In the genomic region with DNA sequence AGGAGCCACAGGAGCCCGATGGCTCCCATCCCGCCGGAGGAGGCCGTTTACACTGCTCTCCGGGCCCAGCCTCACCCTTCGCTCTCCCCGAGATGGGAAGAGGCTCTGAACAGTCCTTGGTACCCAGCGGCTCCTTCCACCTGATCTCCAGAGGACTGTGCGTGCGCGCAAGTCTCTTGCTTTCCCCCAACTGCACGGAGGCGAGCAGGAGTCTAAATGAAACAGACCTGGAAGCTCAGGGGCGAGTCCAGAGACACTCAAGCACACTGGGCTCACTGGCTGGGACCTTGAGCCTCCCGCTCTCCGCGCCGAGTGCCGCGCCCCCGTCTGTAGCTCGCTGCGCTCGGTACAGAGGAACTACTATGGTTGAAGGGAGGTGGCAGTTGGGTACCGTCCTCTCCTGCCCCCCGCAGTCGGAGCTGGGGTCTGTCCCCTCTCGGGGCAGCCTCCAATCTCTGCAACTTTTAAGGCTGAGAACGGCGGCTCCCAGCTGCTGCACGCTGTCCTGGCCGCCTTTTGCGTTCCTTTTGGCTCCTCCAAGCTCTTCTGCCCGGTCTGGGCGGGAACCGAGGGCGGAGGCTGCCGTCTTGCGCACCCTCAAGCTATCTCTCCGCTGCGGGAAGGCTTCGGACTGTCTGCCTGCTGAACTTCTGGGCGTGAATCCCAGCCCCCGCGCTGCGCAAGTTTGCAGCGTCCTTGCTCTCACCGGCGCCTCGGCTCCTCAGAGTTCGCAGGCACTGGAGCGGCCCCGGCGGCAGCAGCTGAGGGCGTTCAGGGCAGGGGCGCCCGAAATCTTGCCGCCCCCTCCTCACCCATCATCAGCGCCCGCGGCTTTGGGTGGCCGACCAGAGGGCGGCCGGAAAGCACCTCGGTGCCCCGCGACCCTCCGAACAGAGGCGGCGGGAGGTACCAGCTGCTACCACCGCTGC, we compare ENCODE assay signal across 7 cellular contexts. TPM values are rescaled to one million over a fixed set of nuclear protein-coding genes. Genes with fewer than 3 reads are reported as not detected.
DNase-seq lines count a peak whose midpoint lies in the region; ATAC-seq, FAIRE-seq and TF ChIP-seq lines count a peak whose summit lies in the region.

No MANE protein-coding gene starts in this region.

- CTCF ChIA-PET in naive thymus-derived CD4-positive, alpha-beta T cell (lab: Charles Lee): interaction anchor here (0.7 kb wide), 1 partner anchor 13 kb away, joined by 3 read pairs; no protein-coding TSS in a partner anchor

- peaks cover 55% of the 10 kb centered on the region for H3K27me3 Mint-ChIP-seq in endodermal cell (ENCODE audit: insufficient read depth)
- peaks cover 51 to 81% (median 72%) of the 10 kb centered on the region in 5 donors for H3K27me3 Mint-ChIP-seq in naive thymus-derived CD4-positive, alpha-beta T cell

- no peaks in the 10 kb centered on the region for H3K36me3 Mint-ChIP-seq in endodermal cell (ENCODE audit: low read depth)
- H3K36me3 Mint-ChIP-seq in naive thymus-derived CD4-positive, alpha-beta T cell: peaks cover 0 to 11% (median 4%) of the 10 kb centered on the region in 5 donors

- TF ChIP-seq POLR2A in GM12891 (IDR thresholded peaks at IDR 0.05; ENCODE audit: low read depth, low read length): no peak

- no peak for FAIRE-seq in GM12891 (lab: Jason Lieb, UNC)

- no peak for TF ChIP-seq CTCF in endodermal cell (conservative IDR thresholded peaks at IDR 0.05)

- no peak overlapping the region for H3K9ac ChIP-seq in endodermal cell (ENCODE audit: extremely low read depth, low read length, poor library complexity, severe bottlenecking)

- DNase-seq in GM12891 (ENCODE audit: insufficient read length, low spot score): peak; percentile 19
- peak; percentile 59 for DNase-seq in NCI-H748 (lab: John Stamatoyannopoulos, UW; ENCODE audit: unreplicated experiment)
- peak; percentile 79 for DNase-seq in endodermal cell
- DNase-seq in naive thymus-derived CD4-positive, alpha-beta T cell: no peak
- DNase-seq in GF-D8 (lab: John Stamatoyannopoulos, UW): no peak
- no peak for DNase-seq in activated CD4-positive, alpha-beta T cell treated with anti-CD3 and anti-CD28 coated beads, Interleukin-2, amount 50 U/mL, for 4 hours

- peak overlapping the region; percentile 82 for H3K4me3 ChIP-seq in endodermal cell (ENCODE audit: low read length)
- no peak overlapping the region for H3K4me3 ChIP-seq in naive thymus-derived CD4-positive, alpha-beta T cell (ENCODE audit: low read length)

- no peak overlapping the region for H3K27ac Mint-ChIP-seq in endodermal cell
- H3K27ac Mint-ChIP-seq in naive thymus-derived CD4-positive, alpha-beta T cell: no peak overlapping the region

- 0 to 1% methylated on average over 41 to 71 of the region's 71 CpGs for WGBS in endodermal cell (ENCODE audit: insufficient coverage in 1 of 2, insufficient read length in 1 of 2), 2 experiments

- H3K9me3 Mint-ChIP-seq in endodermal cell: no peaks in the 10 kb centered on the region
- peaks cover 0 to 20% (median 5%) of the 10 kb centered on the region in 11 donors for H3K9me3 Mint-ChIP-seq in naive thymus-derived CD4-positive, alpha-beta T cell

- H3K27me3 ChIP-seq in endodermal cell (ENCODE audit: control insufficient read depth, insufficient read depth, low read length, poor library complexity, severe bottlenecking): peaks cover 54% of the 10 kb centered on the region
- H3K27me3 ChIP-seq in naive thymus-derived CD4-positive, alpha-beta T cell (ENCODE audit: control insufficient read depth in 2 of 2, insufficient read depth in 2 of 2, low read length in 2 of 2): peaks cover 10 to 37% of the 10 kb centered on the region in 2 donors

- intact Hi-C loops in naive thymus-derived CD4-positive, alpha-beta T cell (cut with micrococcal nuclease): loop anchor here in 1 of 2 donors (5.0 kb wide), 2 partner anchors 786 to 964 kb away; no protein-coding TSS in a partner anchor

- no peaks in the 10 kb centered on the region for H3K9me3 ChIP-seq in endodermal cell (ENCODE audit: control insufficient read depth, low read length)
- no peaks in the 10 kb centered on the region for H3K9me3 ChIP-seq in naive thymus-derived CD4-positive, alpha-beta T cell (ENCODE audit: control insufficient read depth in 2 of 3, low read length in 3 of 3)

- H3K4me1 Mint-ChIP-seq in endodermal cell: peaks cover 3% of the 10 kb centered on the region
- peaks cover 0 to 28% (median 19%) of the 10 kb centered on the region in 7 donors for H3K4me1 Mint-ChIP-seq in naive thymus-derived CD4-positive, alpha-beta T cell

- no peaks in the 10 kb centered on the region for H3K36me3 ChIP-seq in endodermal cell (ENCODE audit: control insufficient read depth, insufficient read depth, low read length)
- no peaks in the 10 kb centered on the region for H3K36me3 ChIP-seq in naive thymus-derived CD4-positive, alpha-beta T cell (ENCODE audit: control insufficient read depth in 2 of 3, insufficient read depth in 3 of 3, low read length in 3 of 3)

- H3K4me3 Mint-ChIP-seq in endodermal cell: peak overlapping the region; percentile 55
- H3K4me3 Mint-ChIP-seq in naive thymus-derived CD4-positive, alpha-beta T cell: peak overlapping the region in 9 of 10 donors; percentile 29 to 70 (median 58)

- ATAC-seq in naive thymus-derived CD4-positive, alpha-beta T cell: no peak
- no peak for ATAC-seq in GM18502 (IDR thresholded peaks at IDR 0.05; ENCODE audit: poor library complexity, unreplicated experiment)

- H3K4me1 ChIP-seq in endodermal cell (ENCODE audit: control insufficient read depth, insufficient read depth, low read length): peaks cover 7% of the 10 kb centered on the region
- H3K4me1 ChIP-seq in naive thymus-derived CD4-positive, alpha-beta T cell (ENCODE audit: control insufficient read depth in 2 of 2, insufficient read depth in 2 of 2, low read length in 2 of 2): peaks cover 0 to 11% of the 10 kb centered on the region in 2 donors

- POLR2A ChIA-PET in naive thymus-derived CD4-positive, alpha-beta T cell (lab: Charles Lee): no interaction called here

- H3K27ac ChIP-seq in endodermal cell (ENCODE audit: low read depth, low read length): no peak overlapping the region
- no peak overlapping the region for H3K27ac ChIP-seq in naive thymus-derived CD4-positive, alpha-beta T cell (ENCODE audit: low read depth, low read length)

TF ChIP-seq in GM12891, 5 proteins besides CTCF, POLR2A, EP300 and RAD21:
- TF ChIP-seq POLR2AphosphoS5 (IDR thresholded peaks at IDR 0.05; ENCODE audit: low read depth, low read length) (no peak), SPI1 (IDR thresholded peaks at IDR 0.05; ENCODE audit: low read depth, low read length) (no peak), PAX5 (IDR thresholded peaks at IDR 0.05; ENCODE audit: insufficient read depth, low read length, severe bottlenecking) (no peak), TAF1 (IDR thresholded peaks at IDR 0.05; ENCODE audit: low read depth, low read length) (no peak), POU2F2 (IDR thresholded peaks at IDR 0.05; ENCODE audit: low read depth, low read length) (no peak)

RNA-seq across cellular contexts. Expression of gene ALK, which starts 0.5 kb away (rescaled TPM):
- 0.03 TPM for polyA plus RNA-seq in GM12891 (2012; ENCODE audit: low read depth, missing spikeins)
- total RNA-seq in endodermal cell: under 1 TPM; 0.13 to 0.46 TPM
- 2.4 TPM for polyA plus RNA-seq in endodermal cell (2013, experiment 1 of 2)
- 3.1 TPM for polyA plus RNA-seq in endodermal cell (2013, experiment 2 of 2)
- total RNA-seq in naive thymus-derived CD4-positive, alpha-beta T cell: not detected
- polyA plus RNA-seq in naive thymus-derived CD4-positive, alpha-beta T cell: under 1 TPM in 1 of 2 donors, not detected in 1; 0.13 TPM

Comparison
In these comparisons a context has a peak if more than half of its experiments do, and no peak if none do; other contexts are left out.
1. DNase-seq: peak in GM12891 (single experiment), NCI-H748 (single experiment) and endodermal cell (single experiment); none in naive thymus-derived CD4-positive, alpha-beta T cell (0 of 9), GF-D8 (single experiment) and activated CD4-positive, alpha-beta T cell treated with anti-CD3 and anti-CD28 coated beads, Interleukin-2, amount 50 U/mL, for 4 hours (0 of 2).